8 cellular contexts compared by ENCODE assay signal in the genomic region with DNA sequence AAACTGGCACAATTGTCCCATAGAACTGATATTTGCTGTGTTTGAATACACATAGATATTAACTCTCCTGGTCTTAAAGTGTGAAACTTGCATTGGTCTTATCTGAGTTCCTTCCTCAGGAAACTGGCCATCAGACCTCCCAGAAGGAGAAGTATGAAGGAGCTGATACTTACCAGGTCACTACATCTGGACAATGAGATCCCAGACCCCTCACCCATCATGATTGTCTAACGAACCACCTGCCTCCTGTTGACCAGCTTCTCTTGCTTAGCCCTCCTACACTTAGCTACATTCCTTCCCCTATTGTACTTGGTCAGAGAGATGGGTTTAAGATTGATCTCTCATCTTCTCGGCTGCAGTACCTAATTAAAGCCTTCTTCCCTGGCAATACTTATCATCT.
"Had no signal": no experiment of that assay in that cellular context is flagged by ENCODE, and none has a peak within 500 bp of the region (broad histone marks: within the 10 kb centered on the region; RNA-seq: fewer than 3 reads in every experiment).

No MANE protein-coding gene starts in this region.

- H3K4me3 ChIP-seq: ascending aorta, esophagus muscularis mucosa, heart right ventricle, spleen, transverse colon had no signal

- H3K27me3 ChIP-seq: ascending aorta, esophagus muscularis mucosa, heart right ventricle, spleen, transverse colon had no signal

- H3K9me3 ChIP-seq: ascending aorta, esophagus muscularis mucosa, heart right ventricle, spleen, transverse colon had no signal

- H3K4me1 ChIP-seq: ascending aorta, foreskin keratinocyte, spleen, transverse colon had no signal

- H3K27ac ChIP-seq: ascending aorta, esophagus muscularis mucosa, foreskin keratinocyte, heart right ventricle, spleen, transverse colon, WERI-Rb-1 had no signal

- H3K36me3 ChIP-seq: ascending aorta, esophagus muscularis mucosa, heart right ventricle, spleen, transverse colon, WERI-Rb-1 had no signal

- DNase-seq: cortex of kidney, spleen had no signal
